Comparison of ENCODE assay signal across 8 cellular contexts in genomic region chr2:169734172-169734847, GRCh38. TPM values are rescaled to one million over a fixed set of nuclear protein-coding genes. Genes with fewer than 3 reads are reported as not detected.
A peak's percentile ranks its signal among the peaks of the same experiment; 100 is the strongest.
DNase-seq lines count a peak whose midpoint lies in the region; ATAC-seq and TF ChIP-seq lines count a peak whose summit lies in the region.

No MANE protein-coding gene starts in this region.

- peak; percentile 79 for DNase-seq in D341Med (ENCODE audit: low spot score)
- DNase-seq in SJSA1 (ENCODE audit: low read depth in 1 of 2, low spot score in 2 of 2): no peak
- peak; percentile 76 for DNase-seq in ecto neural progenitor cell (ENCODE audit: low spot score)
- peak; percentile 40 to 69 for DNase-seq in mesothelial cell of epicardium (ENCODE audit: low spot score in 2 of 2, unreplicated experiment in 2 of 2)
- no peak for DNase-seq in activated effector memory CD4-positive, alpha-beta T cell treated with Interleukin-2 at 50 U/mL for 16 hours

- ATAC-seq in GM19328 (IDR thresholded peaks at IDR 0.05; ENCODE audit: unreplicated experiment) (peak; percentile 33), HG03354 (IDR thresholded peaks at IDR 0.05; ENCODE audit: poor library complexity, severe bottlenecking, unreplicated experiment) (peak; percentile 51)

- peaks cover 12% of the 10 kb centered on the region for H3K4me1 ChIP-seq in SJSA1 (replicated peaks)
- H3K4me1 ChIP-seq in urinary bladder (ENCODE audit: insufficient read depth): no peaks in the 10 kb centered on the region

- no peak for TF ChIP-seq CTCF in mesothelial cell of epicardium (IDR thresholded peaks at IDR 0.05; ENCODE audit: unreplicated experiment)

- H3K27ac Mint-ChIP-seq in mesothelial cell of epicardium: peak overlapping the region; percentile 76

- H3K4me3 Mint-ChIP-seq in mesothelial cell of epicardium: peak overlapping the region; percentile 84

- H3K9me3 Mint-ChIP-seq in mesothelial cell of epicardium: no peaks in the 10 kb centered on the region

- H3K27me3 ChIP-seq in SJSA1 (replicated peaks): peaks cover 49% of the 10 kb centered on the region

- H3K4me1 Mint-ChIP-seq in mesothelial cell of epicardium: peaks cover 29% of the 10 kb centered on the region

- H3K4me3 ChIP-seq in SJSA1 (peak overlapping the region; percentile 50), urinary bladder (ENCODE audit: low read depth, low read length) (peak overlapping the region; percentile 93)

- H3K36me3 Mint-ChIP-seq in mesothelial cell of epicardium: peaks cover 4% of the 10 kb centered on the region

- no peak overlapping the region for H3K27ac ChIP-seq in SJSA1
- H3K27ac ChIP-seq in urinary bladder (ENCODE audit: low read depth): no peak overlapping the region

- WGBS in urinary bladder: 2% methylated on average over 69 of the region's 69 CpGs

- H3K27me3 Mint-ChIP-seq in mesothelial cell of epicardium (ENCODE audit: low read depth): peaks cover 9% of the 10 kb centered on the region

- H3K36me3 ChIP-seq in SJSA1 (no peaks in the 10 kb centered on the region), urinary bladder (ENCODE audit: insufficient read depth) (no peaks in the 10 kb centered on the region)

- 0 out of 2 replicates have a peak, but pooled peaks cover 3% of the 10 kb centered on the region for H3K9me3 ChIP-seq in SJSA1 (replicated peaks)

RNA-seq across cellular contexts. Expression of gene KLHL23, which starts 0.7 kb away (rescaled TPM):
- total RNA-seq in SJSA1 (2014; rRNA removed; shearing (Covaris generic)): 0.78 and 2.9 TPM in 2 replicates
- total RNA-seq in mesothelial cell of epicardium: 27.4 to 29.9 TPM (median 29.7 TPM) in 3 replicates
- total RNA-seq in urinary bladder: 62.5 TPM
- 25.5 TPM for polyA plus RNA-seq in urinary bladder

RNA-seq across cellular contexts. Expression of gene PHOSPHO2, which starts 40.0 kb away (rescaled TPM):
- 1.9 TPM in 2 replicates for total RNA-seq in SJSA1 (2014; rRNA removed; shearing (Covaris generic))
- 9.4 to 13.1 TPM (median 10.5 TPM) in 3 replicates for total RNA-seq in mesothelial cell of epicardium
- 15.8 TPM for total RNA-seq in urinary bladder
- 4.6 TPM for polyA plus RNA-seq in urinary bladder

RNA-seq across cellular contexts. Expression of gene CFAP210, which starts 40.1 kb away (rescaled TPM):
- total RNA-seq in SJSA1 (2014; rRNA removed; shearing (Covaris generic)): not detected in 2 replicates
- 0.36 to 0.58 TPM (median 0.38 TPM) in 3 replicates for total RNA-seq in mesothelial cell of epicardium
- not detected for total RNA-seq in urinary bladder
- polyA plus RNA-seq in urinary bladder: 0.05 TPM

Comparison
In these comparisons a context has a peak if more than half of its experiments do, and no peak if none do; other contexts are left out.
1. DNase-seq: peak in D341Med (single experiment), ecto neural progenitor cell (single experiment) and mesothelial cell of epicardium (2 of 2); none in SJSA1 (0 of 2) and activated effector memory CD4-positive, alpha-beta T cell treated with Interleukin-2 at 50 U/mL for 16 hours (single experiment).